9 cellular contexts compared by ENCODE assay signal in genomic region chr9:92097997-92098482, GRCh38. TPM values are rescaled to one million over a fixed set of nuclear protein-coding genes. Genes with fewer than 3 reads are reported as not detected.
DNase-seq lines count a peak whose midpoint lies in the region; ATAC-seq, FAIRE-seq and TF ChIP-seq lines count a peak whose summit lies in the region.
"Had no signal": no experiment of that assay in that cellular context is flagged by ENCODE, and none has a peak within 500 bp of the region (broad histone marks: within the 10 kb centered on the region; RNA-seq: fewer than 3 reads in every experiment).

No MANE protein-coding gene starts in this region.

- POLR2A ChIA-PET in A673 (lab: Charles Lee; ENCODE audit: low non-redundant PET) = no interaction called here
- POLR2A ChIA-PET in HepG2 (lab: Yijun Ruan, JAX) = no interaction called here

- H3K4me3 Mint-ChIP-seq in T-helper 2 cell treated with Interferon-gamma antibody and Interleukin-4, amounts not matched to agents 5 μg/mL and 100 μg/mL, for 36 hours = peak overlapping the region; percentile 53

- H3K9ac ChIP-seq in HepG2 (ENCODE audit: insufficient read depth, low read depth, low read length) = no peak overlapping the region

- FAIRE-seq in HepG2 (lab: Jason Lieb, UNC) = no peak

- no peaks in the 10 kb centered on the region for H3K27me3 ChIP-seq in A673 (replicated peaks; ENCODE audit: insufficient read depth, low read depth, low read length, poor library complexity)
- H3K27me3 ChIP-seq in HepG2 (ENCODE audit: control insufficient read depth in 1 of 2, insufficient read depth in 2 of 2, low read length in 2 of 2) = no peaks in the 10 kb centered on the region

- in situ Hi-C loops in HepG2 (cut with HindIII; ENCODE audit: extremely low pct_ligation_motif_present, low pct_unique_long_range_greater_than_20kb) = no loop called here

- H3K36me3 ChIP-seq in A673 (ENCODE audit: insufficient read depth, low read length, poor library complexity, severe bottlenecking) = no peaks in the 10 kb centered on the region
- H3K36me3 ChIP-seq in HepG2 (replicated peaks in 1 of 2; ENCODE audit: control insufficient read depth in 1 of 2, insufficient read depth in 2 of 2, low read length in 2 of 2) = peaks cover 0 to 8% of the 10 kb centered on the region in 2 experiments; a peak in 2 of 5 replicates

- DNase-seq in A673 (ENCODE audit: low spot score) (peak; percentile 47), cerebellum (ENCODE audit: low spot score) (peak; percentile 12), HepG2 (ENCODE audit: low spot score) (no peak), DMS79 treated with DMSO at 0.1 percent for 48 hours (lab: John Stamatoyannopoulos, UW) (no peak), germinal center (ENCODE audit: low spot score) (no peak)
- peak; percentile 67 for DNase-seq in T-helper 2 cell treated with Interferon-gamma antibody and Interleukin-4, amounts not matched to agents 5 μg/mL and 100 μg/mL, for 36 hours (ENCODE audit: low spot score)
- DNase-seq in stimulated activated CD8-positive, alpha-beta memory T cell treated with anti-CD3 and anti-CD28 coated beads, Interleukin-4, amount 100 ng/mL, for 48 hours = peak; percentile 48

- intact Hi-C loops in A673 (cut with micrococcal nuclease; ENCODE audit: unreplicated experiment) (no loop called here), HepG2 (cut with micrococcal nuclease; ENCODE audit: unreplicated experiment) (no loop called here)

- 97% methylated on average over 26 of the region's 26 CpGs for WGBS in HepG2 (ENCODE audit: low lambda C conversion rate)

- H2AFZ ChIP-seq in HepG2 (ENCODE audit: low read length) = no peak overlapping the region

- no TSS peak for BruUV-seq in A673 (replicated peaks; lab: Mats Ljungman, UMichigan)
- BruUV-seq in HepG2 (replicated peaks; lab: Mats Ljungman, UMichigan) = no TSS peak

- H3K27me3 Mint-ChIP-seq in T-helper 2 cell treated with Interferon-gamma antibody and Interleukin-4, amounts not matched to agents 5 μg/mL and 100 μg/mL, for 36 hours (ENCODE audit: low read depth) = no peaks in the 10 kb centered on the region

- no peaks in the 10 kb centered on the region; the same call in 1 of the 2 replicates for H4K20me1 ChIP-seq in HepG2 (ENCODE audit: insufficient read depth, low read length)

- H3K79me2 ChIP-seq in HepG2 (ENCODE audit: insufficient read depth, low read length) = no peaks in the 10 kb centered on the region

- H3K27ac ChIP-seq in A673 (ENCODE audit: low read depth, low read length, poor library complexity, severe bottlenecking) (no peak overlapping the region), HepG2 (ENCODE audit: extremely low read length, insufficient read depth, low read length) (no peak overlapping the region)
- H3K27ac ChIP-seq: VCaP had no signal

- TF ChIP-seq POLR2A in HepG2 (IDR thresholded peaks at IDR 0.05; ENCODE audit: insufficient read depth in 1 of 2, low read depth in 2 of 2, low read length in 2 of 2) = no peak

- H3K36me3 Mint-ChIP-seq in T-helper 2 cell treated with Interferon-gamma antibody and Interleukin-4, amounts not matched to agents 5 μg/mL and 100 μg/mL, for 36 hours (ENCODE audit: low read depth) = peaks cover 47% of the 10 kb centered on the region

- H3K9me3 ChIP-seq in A673 (ENCODE audit: low read depth, low read length, poor library complexity, severe bottlenecking) (no peaks in the 10 kb centered on the region), HepG2 (ENCODE audit: low read length) (no peaks in the 10 kb centered on the region)

- TF ChIP-seq EP300 in HepG2 (IDR thresholded peaks at IDR 0.05; ENCODE audit: low read depth in 2 of 2, low read length in 2 of 2) = no peak
- no peak for TF ChIP-seq EP300 in HepG2 (CRISPR knock-in tag; IDR thresholded peaks at IDR 0.05; ENCODE audit: borderline replicate concordance)

- ATAC-seq in HepG2 = no peak
- no peak for ATAC-seq in GM18870 (IDR thresholded peaks at IDR 0.05; ENCODE audit: unreplicated experiment)

- H3K4me1 ChIP-seq in A673 (ENCODE audit: insufficient read depth, low read length, poor library complexity, severe bottlenecking) = no peaks in the 10 kb centered on the region
- H3K4me1 ChIP-seq in HepG2 (ENCODE audit: insufficient read depth, low read length) = no peaks in the 10 kb centered on the region

- TF ChIP-seq CTCF in A673 (conservative IDR thresholded peaks at IDR 0.05; ENCODE audit: low read depth, low read length) (no peak), HepG2 (CRISPR knock-in tag; IDR thresholded peaks at IDR 0.05) (no peak)

- no peak overlapping the region for H3K4me2 ChIP-seq in HepG2 (ENCODE audit: low read depth, low read length)

- H3K4me1 Mint-ChIP-seq in T-helper 2 cell treated with Interferon-gamma antibody and Interleukin-4, amounts not matched to agents 5 μg/mL and 100 μg/mL, for 36 hours (ENCODE audit: low read depth) = peaks cover 54% of the 10 kb centered on the region

- CTCF ChIA-PET in A673 (lab: Charles Lee) (no interaction called here), HepG2 (lab: Yijun Ruan, JAX; ENCODE audit: low intra/inter-chr PET ratio, low total read pairs) (no interaction called here)

- peaks cover 4% of the 10 kb centered on the region for H3K9me3 Mint-ChIP-seq in T-helper 2 cell treated with Interferon-gamma antibody and Interleukin-4, amounts not matched to agents 5 μg/mL and 100 μg/mL, for 36 hours

- no peak overlapping the region for H3K4me3 ChIP-seq in A673 (ENCODE audit: low read depth, low read length, poor library complexity, severe bottlenecking)
- no peak overlapping the region for H3K4me3 ChIP-seq in HepG2 (replicated peaks in 1 of 3; ENCODE audit: insufficient read depth in 1 of 3, low read depth in 2 of 3, low read length in 3 of 3)

- no peak for TF ChIP-seq RAD21 in HepG2 (CRISPR knock-in tag; IDR thresholded peaks at IDR 0.05)

- peak overlapping the region; percentile 61 for H3K27ac Mint-ChIP-seq in T-helper 2 cell treated with Interferon-gamma antibody and Interleukin-4, amounts not matched to agents 5 μg/mL and 100 μg/mL, for 36 hours

TF ChIP-seq in HepG2, 621 proteins besides CTCF, POLR2A, EP300 and RAD21 (continues in another document):
- TF ChIP-seq ZNF362 (CRISPR knock-in tag; IDR thresholded peaks at IDR 0.05; ENCODE audit: borderline replicate concordance) (no peak), ZNF7 (CRISPR knock-in tag; IDR thresholded peaks at IDR 0.05) (no peak), IRF2 (CRISPR knock-in tag; IDR thresholded peaks at IDR 0.05) (no peak), MXD3 (CRISPR knock-in tag; IDR thresholded peaks at IDR 0.05) (no peak), ZKSCAN5 (CRISPR knock-in tag; IDR thresholded peaks at IDR 0.05) (no peak), ZBTB1 (CRISPR knock-in tag; IDR thresholded peaks at IDR 0.05; ENCODE audit: borderline replicate concordance) (no peak), MAFK (conservative IDR thresholded peaks at IDR 0.05 in 1 of 2, IDR thresholded peaks at IDR 0.05 in 1 of 2; ENCODE audit: low read length in 2 of 2) (peak; percentile 75 to 83), ZNF674 (CRISPR knock-in tag; IDR thresholded peaks at IDR 0.05; ENCODE audit: low read depth) (no peak), SRY (CRISPR knock-in tag; IDR thresholded peaks at IDR 0.05) (no peak), IKZF5 (CRISPR knock-in tag; IDR thresholded peaks at IDR 0.05) (no peak)

RNA-seq across cellular contexts. Expression of gene SPTLC1, which starts 17.2 kb away (rescaled TPM):
- total RNA-seq in A673 (2021) = 60.6 and 62.1 TPM in 2 replicates
- total RNA-seq in cerebellum = 67.9 TPM
- total RNA-seq in HepG2 (2016; rRNA removed; fragmentation: Illumina TruSeq; extraction: Trizol) = 44.4 and 72.5 TPM in 2 replicates
- total RNA-seq in HepG2 (2016; cell fraction: cytosol; rRNA removed; fragmentation: Illumina TruSeq; extraction: Trizol; ENCODE audit: low read depth) = 6.8 and 7.6 TPM in 2 replicates
- 46.0 and 76.9 TPM in 2 replicates for total RNA-seq in HepG2 (2016; cell fraction: insoluble cytoplasmic fraction; rRNA removed; fragmentation: Illumina TruSeq; extraction: Trizol)
- total RNA-seq in HepG2 (2016; cell fraction: membrane; rRNA removed; fragmentation: Illumina TruSeq; extraction: Trizol) = 15.0 and 16.7 TPM in 2 replicates
- total RNA-seq in HepG2 (2016; cell fraction: nucleus; rRNA removed; fragmentation: Illumina TruSeq; extraction: Trizol) = 82.4 and 88.6 TPM in 2 replicates
- polyA plus RNA-seq in HepG2 (2011; rRNA removed) = 47.7 and 56.2 TPM in 2 replicates
- polyA plus RNA-seq in HepG2 (2011; cell fraction: cytosol; rRNA removed) = 32.9 and 40.4 TPM in 2 replicates
- polyA plus RNA-seq in HepG2 (2011; cell fraction: nucleus; rRNA removed) = 28.2 and 31.0 TPM in 2 replicates
- polyA plus RNA-seq in HepG2 (2012) = 47.9 and 52.1 TPM in 2 replicates
- polyA plus RNA-seq in HepG2 (2016; cell fraction: cytosol; fragmentation: Illumina TruSeq; extraction: Trizol; ENCODE audit: low read depth) = 3.6 and 5.4 TPM in 2 replicates
- polyA plus RNA-seq in HepG2 (2016; cell fraction: insoluble cytoplasmic fraction; fragmentation: Illumina TruSeq; extraction: Trizol; ENCODE audit: low read depth) = 35.3 and 36.1 TPM in 2 replicates
- 7.1 and 8.1 TPM in 2 replicates for polyA plus RNA-seq in HepG2 (2016; cell fraction: membrane; fragmentation: Illumina TruSeq; extraction: Trizol; ENCODE audit: low read depth)
- 96.6 and 105 TPM in 2 replicates for polyA plus RNA-seq in HepG2 (2016; cell fraction: nucleus; fragmentation: Illumina TruSeq; extraction: Trizol; ENCODE audit: insufficient read depth, low read depth)
- 50.1 and 52.0 TPM in 2 replicates for polyA minus RNA-seq in HepG2 (2011; rRNA and poly(A)+ RNA removed; ENCODE audit: low replicate concordance)
- polyA minus RNA-seq in HepG2 (2011; cell fraction: cytosol; rRNA and poly(A)+ RNA removed) = 41.7 and 44.7 TPM in 2 replicates
- 76.3 and 80.4 TPM in 2 replicates for polyA minus RNA-seq in HepG2 (2011; cell fraction: nucleus; rRNA and poly(A)+ RNA removed)

Comparison
In these comparisons a context has a peak if more than half of its experiments do, and no peak if none do; other contexts are left out.
1. DNase-seq: peak in A673 (single experiment), T-helper 2 cell treated with Interferon-gamma antibody and Interleukin-4, amounts not matched to agents 5 μg/mL and 100 μg/mL, for 36 hours (single experiment), cerebellum (single experiment) and stimulated activated CD8-positive, alpha-beta memory T cell treated with anti-CD3 and anti-CD28 coated beads, Interleukin-4, amount 100 ng/mL, for 48 hours (single experiment); none in HepG2 (single experiment), DMS79 treated with DMSO at 0.1 percent for 48 hours (single experiment) and germinal center (single experiment).